ENCODE assay signal across 10 cellular contexts in the genomic region with DNA sequence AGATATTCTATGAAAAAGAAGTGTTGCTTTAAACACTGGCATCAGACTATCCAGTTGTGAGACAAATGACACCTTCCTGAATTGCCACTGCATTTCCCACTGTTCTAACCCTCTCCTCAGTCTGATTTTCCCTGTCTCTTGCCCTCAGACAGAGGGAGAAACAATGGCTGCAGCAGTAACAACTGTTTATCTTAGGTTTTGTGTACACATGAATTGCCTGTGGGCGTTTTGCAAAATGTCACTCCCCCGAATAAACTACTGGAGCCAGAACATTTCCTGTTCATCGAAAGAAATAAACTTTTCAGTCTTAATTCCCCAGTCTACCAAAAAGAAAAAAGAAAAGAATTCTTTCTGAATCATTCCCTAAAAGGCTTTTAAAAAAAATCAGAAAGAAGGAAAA.
DNase-seq lines count a peak whose midpoint lies in the region; ATAC-seq and TF ChIP-seq lines count a peak whose summit lies in the region.
"Had no signal": no experiment of that assay in that cellular context is flagged by ENCODE, and none has a peak within 500 bp of the region (broad histone marks: within the 10 kb centered on the region; RNA-seq: fewer than 3 reads in every experiment).

No MANE protein-coding gene starts in this region.

- no peak overlapping the region for H3K4me3 ChIP-seq in breast epithelium
- no peak overlapping the region for H3K4me3 ChIP-seq in left lung

- H3K27me3 ChIP-seq in breast epithelium, result no peaks in the 10 kb centered on the region
- no peaks in the 10 kb centered on the region for H3K27me3 ChIP-seq in left lung

- H3K27ac ChIP-seq in breast epithelium (peak overlapping the region in 1 of 2 donors; percentile 42), VCaP (peak overlapping the region; percentile 89), left lung (no peak overlapping the region)

- H3K36me3 Mint-ChIP-seq in MCF 10A (ENCODE audit: insufficient read depth, unreplicated experiment) (no peaks in the 10 kb centered on the region), type B pancreatic cell (no peaks in the 10 kb centered on the region)
- H3K36me3 Mint-ChIP-seq: IgD-negative memory B cell had no signal

- no peak for TF ChIP-seq POLR2A in breast epithelium (IDR thresholded peaks at IDR 0.05)

- BruUV-seq in MCF 10A (replicated peaks; lab: Mats Ljungman, UMichigan), result no TSS peak

- DNase-seq in MCF 10A (ENCODE audit: unreplicated experiment), result no peak
- DNase-seq in breast epithelium (ENCODE audit: low spot score in 2 of 2), result no peak
- DNase-seq in left lung, result no peak
- no peak for DNase-seq in type B pancreatic cell (ENCODE audit: extremely low spot score, unreplicated experiment)
- no peak for DNase-seq in stimulated activated CD4-positive, alpha-beta T cell treated with anti-CD3 and anti-CD28 coated beads, Interleukin-4, amount 100 ng/mL, for 24 hours
- DNase-seq in Ammon's horn (ENCODE audit: low spot score), result no peak
- DNase-seq in NCI-H524 treated with DMSO at 0.1 percent for 48 hours (lab: John Stamatoyannopoulos, UW), result no peak
- DNase-seq: activated naive CD4-positive, alpha-beta T cell treated with anti-CD3 and anti-CD28 coated beads, Interleukin-2, amount 50 U/mL, for 16 hours had no signal

- ATAC-seq in left lung, result peak; percentile 57

- H3K36me3 ChIP-seq in breast epithelium, result no peaks in the 10 kb centered on the region
- no peaks in the 10 kb centered on the region for H3K36me3 ChIP-seq in left lung

- TF ChIP-seq CTCF in MCF 10A (IDR thresholded peaks at IDR 0.05; ENCODE audit: unreplicated experiment) (no peak), breast epithelium (IDR thresholded peaks at IDR 0.05) (no peak), VCaP (conservative IDR thresholded peaks at IDR 0.05) (no peak), left lung (IDR thresholded peaks at IDR 0.05) (no peak), type B pancreatic cell (conservative IDR thresholded peaks at IDR 0.05) (no peak)

- peak overlapping the region; percentile 88 for H3K27ac Mint-ChIP-seq in MCF 10A (ENCODE audit: low read depth, unreplicated experiment)
- H3K27ac Mint-ChIP-seq in type B pancreatic cell, result peak overlapping the region; percentile 9
- H3K27ac Mint-ChIP-seq: IgD-negative memory B cell had no signal

- no peaks in the 10 kb centered on the region for H3K4me1 ChIP-seq in breast epithelium
- peaks cover 4 to 6% of the 10 kb centered on the region in 2 donors for H3K4me1 ChIP-seq in left lung

- POLR2A ChIA-PET in MCF 10A (lab: Yijun Ruan, JAX), result interaction anchor here (1.2 kb wide), 1 partner anchor 12 kb away, joined by 3 read pairs; no protein-coding TSS in a partner anchor

- H3K27me3 Mint-ChIP-seq in MCF 10A (ENCODE audit: insufficient read depth, unreplicated experiment) (no peaks in the 10 kb centered on the region), type B pancreatic cell (no peaks in the 10 kb centered on the region)
- H3K27me3 Mint-ChIP-seq: IgD-negative memory B cell had no signal

- H3K4me1 Mint-ChIP-seq in MCF 10A (ENCODE audit: insufficient read depth, unreplicated experiment), result peaks cover 7% of the 10 kb centered on the region
- H3K4me1 Mint-ChIP-seq in type B pancreatic cell (ENCODE audit: unreplicated experiment), result peaks cover 25% of the 10 kb centered on the region
- H3K4me1 Mint-ChIP-seq: IgD-negative memory B cell had no signal

- H3K4me3 Mint-ChIP-seq in MCF 10A (ENCODE audit: unreplicated experiment) (no peak overlapping the region), type B pancreatic cell (peak overlapping the region; percentile 44)
- H3K4me3 Mint-ChIP-seq: IgD-negative memory B cell had no signal

- CTCF ChIA-PET in MCF 10A (lab: Yijun Ruan, JAX), result interaction anchor here (0.6 to 1.0 kb wide), 2 partner anchors 50 to 1398 kb away, joined by 3 read pairs; no protein-coding TSS in a partner anchor

- H3K9me3 Mint-ChIP-seq in MCF 10A (ENCODE audit: unreplicated experiment) (no peaks in the 10 kb centered on the region), type B pancreatic cell (peaks cover 4% of the 10 kb centered on the region)

- intact Hi-C loops in MCF 10A (cut with micrococcal nuclease), result no loop called here
- intact Hi-C loops in breast epithelium (cut with DNase I; ENCODE audit: low total_unique reads), result no loop called here
- intact Hi-C loops in left lung (cut with DNase I), result no loop called here

- no peaks in the 10 kb centered on the region for H3K9me3 ChIP-seq in breast epithelium
- no peaks in the 10 kb centered on the region for H3K9me3 ChIP-seq in left lung
